In genomic region chr1:40040511-40041465, GRCh38 we compare ENCODE assay signal across 7 cellular contexts. TPM values are rescaled to one million over a fixed set of nuclear protein-coding genes. Genes with fewer than 3 reads are reported as not detected.
DNase-seq lines count a peak whose midpoint lies in the region; ATAC-seq and TF ChIP-seq lines count a peak whose summit lies in the region.

TSS of gene CAP1 (plus strand) at chr1:40040729. CDS start at chr1:40059347, 18,618 bp downstream.

- DNase-seq in NCI-H2029 (lab: John Stamatoyannopoulos, UW): peak; percentile 100
- DNase-seq in T1000 (lab: John Stamatoyannopoulos, UW): peak; percentile 98
- peak; percentile 100 for DNase-seq in astrocyte of the hippocampus (ENCODE audit: low read depth, low spot score)
- peak; percentile 95 for DNase-seq in hepatic stellate cell (ENCODE audit: low spot score)
- DNase-seq in renal cortical epithelial cell (ENCODE audit: low read depth): peak; percentile 93

- ATAC-seq in GM18505 (IDR thresholded peaks at IDR 0.05; ENCODE audit: unreplicated experiment) (peak; percentile 79), HG02973 (IDR thresholded peaks at IDR 0.05; ENCODE audit: unreplicated experiment) (peak; percentile 73)

- peak; percentile 75 for TF ChIP-seq POLR2A in GM18505 (IDR thresholded peaks at IDR 0.05; ENCODE audit: borderline replicate concordance, extremely low read depth, insufficient read depth, insufficient read length)

RNA-seq across cellular contexts. Expression of gene CAP1, which starts in this region (rescaled TPM):
- 503 and 992 TPM in 2 replicates for total RNA-seq in renal cortical epithelial cell

Comparison
In these comparisons a context has a peak if more than half of its experiments do, and no peak if none do; other contexts are left out.
1. Peak in every context shown above with its lines: DNase-seq and ATAC-seq.